ENCODE assay signal across 33 cellular contexts in the genomic region with DNA sequence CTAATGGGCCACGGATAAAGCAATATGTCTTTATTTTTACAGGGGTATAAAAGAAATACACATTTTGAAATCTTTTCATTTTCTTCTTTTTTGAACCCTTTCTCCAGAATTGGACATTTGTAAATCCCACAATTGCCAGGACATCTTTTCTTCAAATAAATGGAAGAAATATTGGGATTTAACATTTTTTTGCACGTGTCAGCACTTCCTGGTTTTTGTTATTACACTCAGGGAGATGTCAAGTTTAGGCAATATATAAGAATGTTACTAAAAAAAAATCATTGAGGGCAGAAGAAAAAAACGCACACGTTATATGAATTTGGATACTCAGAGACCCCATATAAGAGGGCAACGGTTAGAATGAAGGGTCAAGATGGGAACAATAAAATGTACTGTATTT.
"Had no signal": no experiment of that assay in that cellular context is flagged by ENCODE, and none has a peak within 500 bp of the region (broad histone marks: within the 10 kb centered on the region; RNA-seq: fewer than 3 reads in every experiment).

No MANE protein-coding gene starts in this region.

- H3K27me3 ChIP-seq: adrenal gland, body of pancreas, brain microvascular endothelial cell, breast epithelium had no signal

- H3K36me3 ChIP-seq: adrenal gland, brain microvascular endothelial cell, breast epithelium had no signal

- H3K4me3 ChIP-seq: adrenal gland, body of pancreas, breast epithelium had no signal

- ATAC-seq: activated CD8-positive, alpha-beta T cell treated with anti-CD3 and anti-CD28 coated beads for 36 hours; activated naive CD4-positive, alpha-beta T cell treated with anti-CD3 and anti-CD28 coated beads, Interleukin-2, amount 50 U/mL, for 72 hours; activated T-cell treated with anti-CD3 and anti-CD28 coated beads, Interleukin-2, amount 50 U/mL, for 4 hours; activated T-cell treated with anti-CD3 and anti-CD28 coated beads, Interleukin-2, amount 50 U/mL, for 72 hours; activated T-helper 17 cell treated with anti-CD3 and anti-CD28 coated beads, Interleukin-2, amount 50 U/mL, for 72 hours; body of pancreas; T-helper 17 cell had no signal

- H3K27ac ChIP-seq: adrenal gland, body of pancreas, brain microvascular endothelial cell, breast epithelium, VCaP had no signal

- H3K4me1 ChIP-seq: adrenal gland, body of pancreas, breast epithelium had no signal

- H3K9me3 ChIP-seq: adrenal gland, body of pancreas, breast epithelium had no signal

- FAIRE-seq: astrocyte, TTC549 had no signal

- DNase-seq: activated B cell treated with CpG ODN at 0.5 μM for 24 hours; activated CD4-positive, alpha-beta memory T cell treated with anti-CD3 and anti-CD28 coated beads for 36 hours; activated CD4-positive, alpha-beta T cell treated with anti-CD3 and anti-CD28 coated beads for 4 hours; activated CD4-positive, alpha-beta T cell treated with anti-CD3 and anti-CD28 coated beads, Interleukin-2, amount 10 ng/mL, durations not matched to agents 24 days and 14 days; activated CD4-positive, alpha-beta T cell treated with anti-CD3 and anti-CD28 coated beads, Interleukin-2, amount 50 U/mL, for 1 hour; activated CD4-positive, alpha-beta T cell treated with anti-CD3 and anti-CD28 coated beads, Interleukin-2, amount 50 U/mL, for 4 hours; activated CD4-positive, CD25-positive, alpha-beta regulatory T cell treated with anti-CD3 and anti-CD28 coated beads, Interleukin-2, amount 50 U/mL, for 72 hours; activated CD8-positive, alpha-beta memory T cell treated with anti-CD3 and anti-CD28 coated beads, Interleukin-2, amount 50 U/mL, for 4 hours; activated CD8-positive, alpha-beta T cell treated with anti-CD3 and anti-CD28 coated beads for 36 hours; activated effector memory CD4-positive, alpha-beta T cell treated with anti-CD3 and anti-CD28 coated beads, Interleukin-2, amount 50 U/mL, for 16 hours; activated gamma-delta T cell treated with Interleukin-2 at 50 U/mL for 16 hours; activated naive CD4-positive, alpha-beta T cell; activated naive CD4-positive, alpha-beta T cell treated with anti-CD3 and anti-CD28 coated beads for 36 hours; activated naive CD4-positive, alpha-beta T cell treated with anti-CD3 and anti-CD28 coated beads, Interleukin-2, amount 50 U/mL, for 16 hours; activated naive CD8-positive, alpha-beta T cell treated with anti-CD3 and anti-CD28 coated beads for 36 hours; activated T-cell treated with anti-CD3 and anti-CD28 coated beads for 4 hours; activated T-cell treated with anti-CD3 and anti-CD28 coated beads, Interleukin-2, amount 50 U/mL, for 1 hour; activated T-cell treated with anti-CD3 and anti-CD28 coated beads, Interleukin-2, amount 50 U/mL, for 4 hours; activated T-cell treated with anti-CD3 and anti-CD28 coated beads, Interleukin-2, amount 50 U/mL, for 72 hours; adrenal gland; amniotic stem cell; aorta; body of pancreas; brain microvascular endothelial cell; central memory CD4-positive, alpha-beta T cell; T-helper 17 cell; T-helper 9 cell had no signal
